Comparison of ENCODE assay signal across 20 cellular contexts in the genomic region with DNA sequence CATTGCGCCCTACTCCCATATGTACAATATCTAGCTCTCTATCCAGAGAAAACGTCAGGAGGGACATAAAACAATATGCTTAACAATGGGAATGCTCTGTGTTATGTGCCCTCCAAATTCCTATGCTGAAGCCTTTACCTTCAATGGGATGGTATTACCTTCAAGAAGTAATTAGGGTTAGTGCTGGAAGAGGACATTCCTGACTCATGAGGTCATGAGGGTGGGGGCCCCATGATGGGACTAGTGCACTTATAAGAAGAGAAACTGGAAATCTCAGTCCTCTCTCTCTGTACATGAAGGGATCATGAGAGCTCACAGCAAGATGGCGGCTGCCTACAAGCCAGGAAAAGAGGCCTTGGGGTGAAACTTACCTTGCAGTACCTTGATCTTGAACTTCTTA. TPM values are rescaled to one million over a fixed set of nuclear protein-coding genes. Genes with fewer than 3 reads are reported as not detected.
DNase-seq lines count a peak whose midpoint lies in the region; TF ChIP-seq lines count a peak whose summit lies in the region.
"Had no signal": no experiment of that assay in that cellular context is flagged by ENCODE, and none has a peak within 500 bp of the region (broad histone marks: within the 10 kb centered on the region; RNA-seq: fewer than 3 reads in every experiment).

No MANE protein-coding gene starts in this region.

- H3K27me3 ChIP-seq in PC-9 (ENCODE audit: insufficient read depth, low read depth) (no peaks in the 10 kb centered on the region), tibial nerve (no peaks in the 10 kb centered on the region)

- TF ChIP-seq EP300 in tibial nerve (IDR thresholded peaks at IDR 0.05) = no peak

- POLR2A ChIA-PET in PC-9 (lab: Charles Lee; ENCODE audit: unreplicated experiment) = no interaction called here

- H3K4me1 ChIP-seq in PC-9 (replicated peaks; ENCODE audit: insufficient read depth) = peaks cover 19% of the 10 kb centered on the region
- peaks cover 0 to 33% (median 9%) of the 10 kb centered on the region in 4 donors for H3K4me1 ChIP-seq in tibial nerve

- BruUV-seq in PC-9 (replicated peaks; lab: Mats Ljungman, UMichigan) (no TSS peak), Calu3 (replicated peaks; lab: Mats Ljungman, UMichigan) (no TSS peak)

- TF ChIP-seq CTCF in PC-9 (conservative IDR thresholded peaks at IDR 0.05) (no peak), epithelial cell of esophagus (IDR thresholded peaks at IDR 0.05; ENCODE audit: insufficient read depth, low read depth, low read length, missing control alignments) (no peak), tibial nerve (IDR thresholded peaks at IDR 0.05) (no peak), progenitor cell of endocrine pancreas (IDR thresholded peaks at IDR 0.05; ENCODE audit: unreplicated experiment) (no peak), Calu3 (IDR thresholded peaks at IDR 0.05; ENCODE audit: unreplicated experiment) (no peak)

- H3K4me1 Mint-ChIP-seq in progenitor cell of endocrine pancreas (ENCODE audit: low read depth) (peaks cover 14% of the 10 kb centered on the region), Calu3 (ENCODE audit: low read depth, unreplicated experiment) (peaks cover 48% of the 10 kb centered on the region)
- H3K4me1 Mint-ChIP-seq: CD4-positive, CD25-positive, alpha-beta regulatory T cell had no signal

- H3K36me3 Mint-ChIP-seq in progenitor cell of endocrine pancreas (ENCODE audit: insufficient read depth) (peaks cover 1% of the 10 kb centered on the region), Calu3 (ENCODE audit: insufficient read depth, unreplicated experiment) (peaks cover 10% of the 10 kb centered on the region)
- H3K36me3 Mint-ChIP-seq: CD4-positive, CD25-positive, alpha-beta regulatory T cell had no signal

- no peaks in the 10 kb centered on the region for H4K20me1 ChIP-seq in PC-9 (ENCODE audit: insufficient read depth)

- no peak overlapping the region for H2AFZ ChIP-seq in PC-9

- H3K36me3 ChIP-seq in PC-9 (ENCODE audit: low read depth) = no peaks in the 10 kb centered on the region
- H3K36me3 ChIP-seq in tibial nerve = no peaks in the 10 kb centered on the region

- CTCF ChIA-PET in PC-9 (lab: Charles Lee) = interaction anchor here (0.6 kb wide), 1 partner anchor 494 kb away, joined by 4 read pairs; no protein-coding TSS in a partner anchor
- CTCF ChIA-PET in Calu3 (lab: Charles Lee) = interaction anchor here (0.6 kb wide), 2 partner anchors 178 to 1155 kb away, joined by 3 to 5 read pairs; no protein-coding TSS in a partner anchor

- H3K4me3 ChIP-seq in PC-9 = no peak overlapping the region
- H3K4me3 ChIP-seq in epithelial cell of esophagus (ENCODE audit: low read length) = no peak overlapping the region
- no peak overlapping the region for H3K4me3 ChIP-seq in tibial nerve

- no peaks in the 10 kb centered on the region for H3K9me2 ChIP-seq in PC-9 (ENCODE audit: insufficient read depth)
- H3K9me2 ChIP-seq: SK-N-SH had no signal

- H3K4me2 ChIP-seq in PC-9 = no peak overlapping the region
- H3K4me2 ChIP-seq: SK-N-SH had no signal

- TF ChIP-seq POLR2A in tibial nerve (IDR thresholded peaks at IDR 0.05) = no peak

- intact Hi-C loops in PC-9 (cut with micrococcal nuclease; ENCODE audit: unreplicated experiment) = no loop called here
- intact Hi-C loops in Calu3 (cut with micrococcal nuclease; ENCODE audit: unreplicated experiment) = no loop called here

- peaks cover 17% of the 10 kb centered on the region for H3F3A ChIP-seq in PC-9 (ENCODE audit: insufficient read depth, low read depth)

- H3K27ac ChIP-seq in PC-9 (no peak overlapping the region), tibial nerve (peak overlapping the region; percentile 76 to 95 (median 87))

- H3K4me3 Mint-ChIP-seq in progenitor cell of endocrine pancreas (ENCODE audit: low read depth) (no peak overlapping the region), Calu3 (ENCODE audit: low read depth, unreplicated experiment) (no peak overlapping the region)
- H3K4me3 Mint-ChIP-seq: CD4-positive, CD25-positive, alpha-beta regulatory T cell; IgD-negative memory B cell had no signal

- H3K27me3 Mint-ChIP-seq in progenitor cell of endocrine pancreas (peaks cover 3% of the 10 kb centered on the region), Calu3 (ENCODE audit: unreplicated experiment) (no peaks in the 10 kb centered on the region)
- H3K27me3 Mint-ChIP-seq: IgD-negative memory B cell had no signal

- DNase-seq in ELF-1 (ENCODE audit: low read depth, low spot score) = peak; percentile 45
- peak; percentile 18 to 40 for DNase-seq in PC-9
- peak; percentile 42 for DNase-seq in epithelial cell of esophagus (ENCODE audit: low read depth)
- no peak for DNase-seq in tibial nerve (ENCODE audit: low spot score in 2 of 2)
- DNase-seq in progenitor cell of endocrine pancreas (ENCODE audit: low spot score, unreplicated experiment) = no peak
- DNase-seq in activated CD4-positive, alpha-beta T cell treated with anti-CD3 and anti-CD28 coated beads for 4 hours = no peak
- DNase-seq in Calu3 = no peak
- DNase-seq: CD4-positive, CD25-positive, alpha-beta regulatory T cell; DND-41; NCI-H1048; NCI-H146; NCI-H2227 treated with DMSO at 0.1 percent for 48 hours; NCI-H524 treated with DMSO at 0.1 percent for 48 hours; NK-92 treated with Interleukin-12 subunit alpha and Interleukin-12 subunit beta, amount 100 ng/mL, for 24 hours; OCI-M1; Right ventricle myocardium superior; SK-N-SH had no signal

- 81 to 83% methylated on average over 3 of the region's 3 CpGs for WGBS in tibial nerve, 2 donors

- peaks cover 9% of the 10 kb centered on the region for H3K9me3 Mint-ChIP-seq in progenitor cell of endocrine pancreas (ENCODE audit: low read depth)
- H3K9me3 Mint-ChIP-seq in Calu3 (ENCODE audit: low read depth, unreplicated experiment) = peaks cover 3% of the 10 kb centered on the region
- H3K9me3 Mint-ChIP-seq: IgD-negative memory B cell had no signal

- H3K79me2 ChIP-seq in PC-9 (ENCODE audit: low read depth) = no peaks in the 10 kb centered on the region

- H3K9me3 ChIP-seq in PC-9 (ENCODE audit: insufficient read depth, low read depth) (peaks cover 4% of the 10 kb centered on the region; the same call in 1 of the 2 replicates), tibial nerve (no peaks in the 10 kb centered on the region)
- H3K9me3 ChIP-seq: SK-N-SH had no signal

- H3K27ac Mint-ChIP-seq in progenitor cell of endocrine pancreas (no peak overlapping the region), Calu3 (ENCODE audit: unreplicated experiment) (no peak overlapping the region)
- H3K27ac Mint-ChIP-seq: IgD-negative memory B cell had no signal

RNA-seq across cellular contexts. Expression of a gene that starts 20.3 kb away (rescaled TPM):
- total RNA-seq in PC-9 (2021) (not detected in 2 replicates), tibial nerve (not detected), progenitor cell of endocrine pancreas (not detected in 2 replicates), Calu3 (2022) (not detected in 2 replicates)
- total RNA-seq: A673; CD4-positive, CD25-positive, alpha-beta regulatory T cell; H4; Right ventricle myocardium superior had no signal

Comparison
In these comparisons a context has a peak if more than half of its experiments do, and no peak if none do; other contexts are left out.
1. DNase-seq: peak in ELF-1 (single experiment), PC-9 (2 of 2) and epithelial cell of esophagus (single experiment); none in tibial nerve (0 of 2), progenitor cell of endocrine pancreas (single experiment), activated CD4-positive, alpha-beta T cell treated with anti-CD3 and anti-CD28 coated beads for 4 hours (0 of 2) and Calu3 (single experiment).